ENCODE assay signal across 33 cellular contexts in the genomic region with DNA sequence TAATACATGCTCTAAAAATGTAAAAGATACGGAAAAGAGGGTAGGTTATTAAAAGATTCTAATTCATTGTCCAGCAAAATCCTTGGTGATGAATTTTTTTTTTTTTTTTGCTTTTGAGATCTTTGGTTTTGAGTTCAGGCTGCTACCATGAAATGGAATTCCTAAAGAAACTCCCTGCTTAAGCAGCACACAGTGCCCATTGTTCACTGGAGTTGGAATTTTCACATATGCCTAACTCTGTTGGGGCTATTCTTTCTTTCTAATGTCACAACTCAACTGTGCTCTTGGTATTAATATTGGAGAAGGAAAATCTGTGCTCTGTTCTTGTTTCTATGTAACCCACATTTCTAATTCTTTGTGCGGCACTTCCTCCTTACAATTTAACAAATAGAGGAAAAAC. TPM values are rescaled to one million over a fixed set of nuclear protein-coding genes. Genes with fewer than 3 reads are reported as not detected.
DNase-seq lines count a peak whose midpoint lies in the region; ATAC-seq and TF ChIP-seq lines count a peak whose summit lies in the region.
"Had no signal": no experiment of that assay in that cellular context is flagged by ENCODE, and none has a peak within 500 bp of the region (broad histone marks: within the 10 kb centered on the region; RNA-seq: fewer than 3 reads in every experiment).

No MANE protein-coding gene starts in this region.

- CTCF ChIA-PET in activated CD4-positive, alpha-beta T cell treated with anti-CD3 and anti-CD28 coated beads for 36 hours (lab: Charles Lee): no interaction called here

- TF ChIP-seq POLR2A in thyroid gland (IDR thresholded peaks at IDR 0.05): no peak

- DNase-seq in activated CD4-positive, alpha-beta T cell treated with anti-CD3 and anti-CD28 coated beads for 36 hours: no peak
- no peak for DNase-seq in activated CD4-positive, alpha-beta T cell treated with anti-CD3 and anti-CD28 coated beads for 1 hour
- peak; percentile 55 for DNase-seq in COLO829 (ENCODE audit: low spot score)
- DNase-seq in activated naive CD8-positive, alpha-beta T cell treated with anti-CD3 and anti-CD28 coated beads, Interleukin-2, amount 50 U/mL, for 24 hours: no peak
- peak; percentile 26 for DNase-seq in neural progenitor cell (ENCODE audit: low spot score)
- no peak for DNase-seq in Karpas-422
- no peak for DNase-seq in thyroid gland
- DNase-seq in mucosa of descending colon: no peak
- DNase-seq: 8988T; activated B cell treated with CpG ODN at 0.5 μM for 24 hours; activated CD4-positive, alpha-beta memory T cell treated with anti-CD3 and anti-CD28 coated beads for 36 hours; activated gamma-delta T cell; adrenal gland; brain microvascular endothelial cell; CD8-positive, alpha-beta T cell; DMS 273 treated with DMSO at 0.1 percent for 48 hours; effector CD4-positive, alpha-beta T cell; head of caudate nucleus; left ventricle myocardium superior; NCI-H1092; NCI-H1930; NCI-H524; nephron progenitor cell; NK-92 treated with Interleukin-12 subunit alpha and Interleukin-12 subunit beta, amount 100 ng/mL, for 24 hours; PC-9; posterior cingulate gyrus; SHP77; sigmoid colon; stimulated activated CD4-positive, alpha-beta T cell treated with anti-CD3 and anti-CD28 coated beads, Interleukin-15, amount 100 ng/mL, for 24 hours; stimulated activated naive CD4-positive, alpha-beta T cell; SW 1271; uterus had no signal

- H3K27me3 ChIP-seq in neural progenitor cell: no peaks in the 10 kb centered on the region
- H3K27me3 ChIP-seq in Karpas-422 (ENCODE audit: low read length): no peaks in the 10 kb centered on the region
- no peaks in the 10 kb centered on the region for H3K27me3 ChIP-seq in thyroid gland
- H3K27me3 ChIP-seq: adrenal gland, brain microvascular endothelial cell, sigmoid colon, uterus had no signal

- intact Hi-C loops in activated CD4-positive, alpha-beta T cell treated with anti-CD3 and anti-CD28 coated beads for 36 hours (cut with DNase I, micrococcal nuclease): no loop called here
- intact Hi-C loops in thyroid gland (cut with DNase I): no loop called here
- intact Hi-C loops in mucosa of descending colon (cut with DNase I, micrococcal nuclease): no loop called here

- H3K27ac ChIP-seq in neural progenitor cell (peak overlapping the region; percentile 34), Karpas-422 (ENCODE audit: low read length) (no peak overlapping the region), thyroid gland (no peak overlapping the region)
- H3K27ac ChIP-seq: adrenal gland, brain microvascular endothelial cell, PC-9, sigmoid colon, thoracic aorta, uterus had no signal

- H4K20me1 ChIP-seq in neural progenitor cell (ENCODE audit: low read depth) (peaks cover 94% of the 10 kb centered on the region), Karpas-422 (ENCODE audit: insufficient read depth, low read depth, low read length) (peaks cover 50% of the 10 kb centered on the region)

- no peaks in the 10 kb centered on the region for H3K9me3 ChIP-seq in neural progenitor cell (ENCODE audit: low read depth)
- H3K9me3 ChIP-seq in Karpas-422 (ENCODE audit: low read length): no peaks in the 10 kb centered on the region
- no peaks in the 10 kb centered on the region for H3K9me3 ChIP-seq in thyroid gland
- H3K9me3 ChIP-seq in mucosa of descending colon: no peaks in the 10 kb centered on the region
- H3K9me3 ChIP-seq: adrenal gland, sigmoid colon, thoracic aorta, uterus had no signal

- H2AFZ ChIP-seq in neural progenitor cell (replicated peaks) (no peak overlapping the region), Karpas-422 (ENCODE audit: low read length) (no peak overlapping the region)
- H2AFZ ChIP-seq: PC-9 had no signal

- TF ChIP-seq CTCF in neural progenitor cell (IDR thresholded peaks at IDR 0.05): no peak
- no peak for TF ChIP-seq CTCF in thyroid gland (IDR thresholded peaks at IDR 0.05)
- no peak for TF ChIP-seq CTCF in mucosa of descending colon (IDR thresholded peaks at IDR 0.05)

- peaks cover 85% of the 10 kb centered on the region for H3F3A ChIP-seq in neural progenitor cell (ENCODE audit: low read depth)

- H3K27me3 Mint-ChIP-seq in activated CD4-positive, alpha-beta T cell treated with anti-CD3 and anti-CD28 coated beads for 36 hours: no peaks in the 10 kb centered on the region
- no peaks in the 10 kb centered on the region for H3K27me3 Mint-ChIP-seq in activated naive CD8-positive, alpha-beta T cell treated with anti-CD3 and anti-CD28 coated beads, Interleukin-2, amount 50 U/mL, for 24 hours
- peaks cover 4% of the 10 kb centered on the region for H3K27me3 Mint-ChIP-seq in neural progenitor cell (ENCODE audit: insufficient read depth, low read depth)
- H3K27me3 Mint-ChIP-seq: activated B cell treated with CpG ODN at 0.5 μM for 24 hours; activated CD4-positive, alpha-beta memory T cell treated with anti-CD3 and anti-CD28 coated beads for 36 hours had no signal

- no peak overlapping the region for H3K4me3 Mint-ChIP-seq in activated CD4-positive, alpha-beta T cell treated with anti-CD3 and anti-CD28 coated beads for 36 hours
- no peak overlapping the region for H3K4me3 Mint-ChIP-seq in activated naive CD8-positive, alpha-beta T cell treated with anti-CD3 and anti-CD28 coated beads, Interleukin-2, amount 50 U/mL, for 24 hours
- no peak overlapping the region for H3K4me3 Mint-ChIP-seq in neural progenitor cell
- H3K4me3 Mint-ChIP-seq: activated B cell treated with CpG ODN at 0.5 μM for 24 hours; activated CD4-positive, alpha-beta memory T cell treated with anti-CD3 and anti-CD28 coated beads for 36 hours; CD8-positive, alpha-beta T cell; nephron progenitor cell had no signal

- H3K9ac ChIP-seq in neural progenitor cell: peak overlapping the region; percentile 2
- no peak overlapping the region for H3K9ac ChIP-seq in Karpas-422 (ENCODE audit: low read length)

- peaks cover 33% of the 10 kb centered on the region for H3K4me1 Mint-ChIP-seq in activated CD4-positive, alpha-beta T cell treated with anti-CD3 and anti-CD28 coated beads for 36 hours
- peaks cover 35% of the 10 kb centered on the region for H3K4me1 Mint-ChIP-seq in activated naive CD8-positive, alpha-beta T cell treated with anti-CD3 and anti-CD28 coated beads, Interleukin-2, amount 50 U/mL, for 24 hours
- H3K4me1 Mint-ChIP-seq in neural progenitor cell: peaks cover 22% of the 10 kb centered on the region

- H3K4me3 ChIP-seq in neural progenitor cell (no peak overlapping the region), Karpas-422 (ENCODE audit: low read length) (no peak overlapping the region), thyroid gland (replicated peaks in 1 of 3) (no peak overlapping the region), mucosa of descending colon (no peak overlapping the region)
- H3K4me3 ChIP-seq: adrenal gland, PC-9, sigmoid colon, thoracic aorta, uterus had no signal

- peaks cover 44% of the 10 kb centered on the region for H3K36me3 ChIP-seq in neural progenitor cell
- peaks cover 62% of the 10 kb centered on the region for H3K36me3 ChIP-seq in Karpas-422 (ENCODE audit: insufficient read depth, low read length)
- H3K36me3 ChIP-seq in thyroid gland: peaks cover 40 to 42% of the 10 kb centered on the region in 2 donors
- peaks cover 14% of the 10 kb centered on the region for H3K36me3 ChIP-seq in mucosa of descending colon (ENCODE audit: low read depth)
- H3K36me3 ChIP-seq: uterus had no signal

- POLR2A ChIA-PET in activated CD4-positive, alpha-beta T cell treated with anti-CD3 and anti-CD28 coated beads for 36 hours (lab: Charles Lee): interaction anchor here (0.7 kb wide), 1 partner anchor 236 kb away, joined by 3 read pairs; no protein-coding TSS in a partner anchor

- H3K9me3 Mint-ChIP-seq in activated CD4-positive, alpha-beta T cell treated with anti-CD3 and anti-CD28 coated beads for 36 hours (ENCODE audit: low read depth): no peaks in the 10 kb centered on the region
- no peaks in the 10 kb centered on the region for H3K9me3 Mint-ChIP-seq in activated naive CD8-positive, alpha-beta T cell treated with anti-CD3 and anti-CD28 coated beads, Interleukin-2, amount 50 U/mL, for 24 hours
- H3K9me3 Mint-ChIP-seq in neural progenitor cell: no peaks in the 10 kb centered on the region
- H3K9me3 Mint-ChIP-seq: activated B cell treated with CpG ODN at 0.5 μM for 24 hours; activated CD4-positive, alpha-beta memory T cell treated with anti-CD3 and anti-CD28 coated beads for 36 hours; CD8-positive, alpha-beta T cell; nephron progenitor cell had no signal

- H3K9me2 ChIP-seq in Karpas-422 (replicated peaks; ENCODE audit: insufficient read depth, low read length): no peaks in the 10 kb centered on the region

- no peak for ATAC-seq in activated CD4-positive, alpha-beta T cell treated with anti-CD3 and anti-CD28 coated beads for 36 hours
- ATAC-seq in activated naive CD8-positive, alpha-beta T cell treated with anti-CD3 and anti-CD28 coated beads, Interleukin-2, amount 50 U/mL, for 24 hours: no peak
- ATAC-seq in mucosa of descending colon: no peak
- ATAC-seq: CD8-positive, alpha-beta T cell; left ventricle myocardium superior had no signal

- peaks cover 43% of the 10 kb centered on the region for H3K36me3 Mint-ChIP-seq in activated CD4-positive, alpha-beta T cell treated with anti-CD3 and anti-CD28 coated beads for 36 hours (ENCODE audit: low read depth)
- peaks cover 51% of the 10 kb centered on the region for H3K36me3 Mint-ChIP-seq in activated naive CD8-positive, alpha-beta T cell treated with anti-CD3 and anti-CD28 coated beads, Interleukin-2, amount 50 U/mL, for 24 hours (ENCODE audit: low read depth)
- peaks cover 15% of the 10 kb centered on the region for H3K36me3 Mint-ChIP-seq in neural progenitor cell

- WGBS in thyroid gland, 2 donors: 93 to 94% methylated on average over 2 of the region's 2 CpGs

- H3K4me2 ChIP-seq in neural progenitor cell: peak overlapping the region; percentile 16
- no peak overlapping the region for H3K4me2 ChIP-seq in Karpas-422 (ENCODE audit: low read depth, low read length, poor library complexity, severe bottlenecking)
- H3K4me2 ChIP-seq: PC-9 had no signal

- H3K27ac Mint-ChIP-seq in activated CD4-positive, alpha-beta T cell treated with anti-CD3 and anti-CD28 coated beads for 36 hours: peak overlapping the region; percentile 31
- peak overlapping the region; percentile 64 for H3K27ac Mint-ChIP-seq in activated naive CD8-positive, alpha-beta T cell treated with anti-CD3 and anti-CD28 coated beads, Interleukin-2, amount 50 U/mL, for 24 hours
- no peak overlapping the region for H3K27ac Mint-ChIP-seq in neural progenitor cell
- H3K27ac Mint-ChIP-seq: activated B cell treated with CpG ODN at 0.5 μM for 24 hours; CD8-positive, alpha-beta T cell; nephron progenitor cell had no signal

- peaks cover 51% of the 10 kb centered on the region for H3K4me1 ChIP-seq in neural progenitor cell
- H3K4me1 ChIP-seq in Karpas-422 (ENCODE audit: low read length): peaks cover 1% of the 10 kb centered on the region; the same call in 1 of the 2 replicates
- H3K4me1 ChIP-seq in thyroid gland: peaks cover 4 to 13% of the 10 kb centered on the region in 2 donors
- no peaks in the 10 kb centered on the region for H3K4me1 ChIP-seq in mucosa of descending colon (ENCODE audit: low read depth)

- H3K79me2 ChIP-seq in neural progenitor cell (ENCODE audit: low read depth) (peaks cover 100% of the 10 kb centered on the region), Karpas-422 (ENCODE audit: low read length) (peaks cover 96% of the 10 kb centered on the region)

RNA-seq across cellular contexts. Expression of a gene that starts 21.5 kb away (rescaled TPM):
- total RNA-seq in activated CD4-positive, alpha-beta T cell treated with anti-CD3 and anti-CD28 coated beads for 36 hours: 100 to 1,000 TPM; 113 to 133 TPM
- total RNA-seq in neural progenitor cell (ENCODE audit: low replicate concordance): 680 and 1,185 TPM in 2 replicates
- 188 and 245 TPM in 2 replicates for total RNA-seq in Karpas-422 (2014; rRNA removed; shearing (Covaris generic); ENCODE audit: low replicate concordance)
- 100 to 1,000 TPM; 343 to 366 (median 354) TPM for total RNA-seq in thyroid gland
- 100 to 1,000 TPM; 112 to 165 (median 136) TPM for total RNA-seq in mucosa of descending colon

RNA-seq across cellular contexts. Expression of a gene that starts 26.6 kb away (rescaled TPM):
- total RNA-seq in activated CD4-positive, alpha-beta T cell treated with anti-CD3 and anti-CD28 coated beads for 36 hours: 100 to 1,000 TPM; 101 to 126 TPM
- total RNA-seq in neural progenitor cell (ENCODE audit: low replicate concordance) (115 and 201 TPM in 2 replicates), thyroid gland (100 to 1,000 TPM in 3 of 4 donors, 10 to 100 TPM in 1; 92.7 to 136 (median 117) TPM), mucosa of descending colon (10 to 100 TPM; 42.1 to 85.1 (median 44.5) TPM)
- total RNA-seq in Karpas-422 (2014; rRNA removed; shearing (Covaris generic); ENCODE audit: low replicate concordance): 111 and 113 TPM in 2 replicates

Comparison
In these comparisons a context has a peak if more than half of its experiments do, and no peak if none do; other contexts are left out.
1. DNase-seq: peak in COLO829 (single experiment) and neural progenitor cell (single experiment); none in activated CD4-positive, alpha-beta T cell treated with anti-CD3 and anti-CD28 coated beads for 36 hours (single experiment), activated CD4-positive, alpha-beta T cell treated with anti-CD3 and anti-CD28 coated beads for 1 hour (single experiment), activated naive CD8-positive, alpha-beta T cell treated with anti-CD3 and anti-CD28 coated beads, Interleukin-2, amount 50 U/mL, for 24 hours (single experiment), Karpas-422 (single experiment), thyroid gland (0 of 2) and mucosa of descending colon (0 of 3).